In genomic region chr22:49979587-49980264, GRCh38 we compare ENCODE assay signal across 9 cellular contexts. TPM values are rescaled to one million over a fixed set of nuclear protein-coding genes. Genes with fewer than 3 reads are reported as not detected.
DNase-seq lines count a peak whose midpoint lies in the region; ATAC-seq and TF ChIP-seq lines count a peak whose summit lies in the region.
"Had no signal": no experiment of that assay in that cellular context is flagged by ENCODE, and none has a peak within 500 bp of the region (broad histone marks: within the 10 kb centered on the region; RNA-seq: fewer than 3 reads in every experiment).

No MANE protein-coding gene starts in this region.

- H3K27ac Mint-ChIP-seq in natural killer cell = no peak overlapping the region

- H3K9me3 ChIP-seq in OCI-LY3 (ENCODE audit: insufficient read depth, low read length) = 0 out of 2 replicates have a peak, but pooled peaks cover 9% of the 10 kb centered on the region

- in situ Hi-C loops in brain microvascular endothelial cell (cut with HindIII; ENCODE audit: low pct_ligation_motif_present, low sequenced_read_pairs) = no loop called here

- no peak overlapping the region for H3K27ac ChIP-seq in OCI-LY3 (ENCODE audit: low read length)
- H3K27ac ChIP-seq in brain microvascular endothelial cell = no peak overlapping the region

- H3K27me3 ChIP-seq in OCI-LY3 (ENCODE audit: low read depth, low read length) = no peaks in the 10 kb centered on the region
- H3K27me3 ChIP-seq in brain microvascular endothelial cell (replicated peaks) = peaks cover 14% of the 10 kb centered on the region

- no peaks in the 10 kb centered on the region for H4K20me1 ChIP-seq in OCI-LY3 (ENCODE audit: insufficient read depth, low read length)

- peaks cover 18% of the 10 kb centered on the region for H3K4me1 ChIP-seq in OCI-LY3 (ENCODE audit: low read length)

- H2AFZ ChIP-seq in OCI-LY3 (ENCODE audit: low read depth, low read length) = no peak overlapping the region

- peaks cover 0 to 3% of the 10 kb centered on the region in 2 donors for H3K9me3 Mint-ChIP-seq in natural killer cell

- ATAC-seq in natural killer cell = peak; percentile 50 to 66 (median 53)
- ATAC-seq in GM19467 (IDR thresholded peaks at IDR 0.05; ENCODE audit: unreplicated experiment) = no peak

- H3K36me3 ChIP-seq in OCI-LY3 (replicated peaks; ENCODE audit: low read depth, low read length) (no peaks in the 10 kb centered on the region), brain microvascular endothelial cell (replicated peaks) (no peaks in the 10 kb centered on the region)

- peaks cover 0 to 10% of the 10 kb centered on the region in 2 donors for H3K4me1 Mint-ChIP-seq in natural killer cell

- H3K79me2 ChIP-seq in OCI-LY3 (ENCODE audit: low read length) = no peaks in the 10 kb centered on the region

- peak; percentile 70 for DNase-seq in stimulated activated CD4-positive, alpha-beta T cell treated with anti-CD3 and anti-CD28 coated beads, Interleukin-15, amount 100 ng/mL, for 24 hours
- DNase-seq in stimulated activated CD4-positive, alpha-beta T cell treated with anti-CD3 and anti-CD28 coated beads, Interleukin-2, amount 100 ng/mL, for 48 hours = no peak
- peak; percentile 56 for DNase-seq in brain microvascular endothelial cell
- DNase-seq in natural killer cell = no peak
- no peak for DNase-seq in NCI-H2196 (lab: John Stamatoyannopoulos, UW; ENCODE audit: unreplicated experiment)
- no peak for DNase-seq in putamen (ENCODE audit: low spot score)

- no peak overlapping the region for H3K9ac ChIP-seq in OCI-LY3 (ENCODE audit: low read length)

- H3K4me3 ChIP-seq in OCI-LY3 (ENCODE audit: low read length) (no peak overlapping the region), brain microvascular endothelial cell (ENCODE audit: low read depth, low read length) (no peak overlapping the region)

- peaks cover 8 to 17% of the 10 kb centered on the region in 2 donors for H3K27me3 Mint-ChIP-seq in natural killer cell (ENCODE audit: low read depth in 2 of 2)

- intact Hi-C loops in natural killer cell (cut with micrococcal nuclease) = no loop called here

- H3K4me2 ChIP-seq in OCI-LY3 (ENCODE audit: low read length) = no peak overlapping the region

- no peaks in the 10 kb centered on the region for H3K36me3 Mint-ChIP-seq in natural killer cell

- peak; percentile 43 for TF ChIP-seq CTCF in OCI-LY3 (IDR thresholded peaks at IDR 0.05; ENCODE audit: low read depth, low read length)
- peak; percentile 80 for TF ChIP-seq CTCF in brain microvascular endothelial cell (IDR thresholded peaks at IDR 0.05; ENCODE audit: low read depth, low read length, missing control alignments)
- peak; percentile 66 for TF ChIP-seq CTCF in natural killer cell (IDR thresholded peaks at IDR 0.05)

- H3K4me3 Mint-ChIP-seq in natural killer cell = no peak overlapping the region

RNA-seq across cellular contexts. Expression of gene PIM3, which starts 19.2 kb away (rescaled TPM):
- total RNA-seq in natural killer cell = 100 to 1,000 TPM; 107 to 130 (median 129) TPM

RNA-seq across cellular contexts. Expression of gene IL17REL, which starts 32.8 kb away (rescaled TPM):
- not detected for total RNA-seq in natural killer cell
- total RNA-seq: dermis microvascular lymphatic vessel endothelial cell had no signal

Comparison
In these comparisons a context has a peak if more than half of its experiments do, and no peak if none do; other contexts are left out.
1. DNase-seq: peak in stimulated activated CD4-positive, alpha-beta T cell treated with anti-CD3 and anti-CD28 coated beads, Interleukin-15, amount 100 ng/mL, for 24 hours (single experiment) and brain microvascular endothelial cell (single experiment); none in stimulated activated CD4-positive, alpha-beta T cell treated with anti-CD3 and anti-CD28 coated beads, Interleukin-2, amount 100 ng/mL, for 48 hours (0 of 2), natural killer cell (single experiment), NCI-H2196 (single experiment) and putamen (single experiment).
2. Peak in every context shown above with its lines, with median percentiles within 50 percentile points of each other: CTCF ChIP-seq.